28 cellular contexts compared by ENCODE assay signal in the genomic region with DNA sequence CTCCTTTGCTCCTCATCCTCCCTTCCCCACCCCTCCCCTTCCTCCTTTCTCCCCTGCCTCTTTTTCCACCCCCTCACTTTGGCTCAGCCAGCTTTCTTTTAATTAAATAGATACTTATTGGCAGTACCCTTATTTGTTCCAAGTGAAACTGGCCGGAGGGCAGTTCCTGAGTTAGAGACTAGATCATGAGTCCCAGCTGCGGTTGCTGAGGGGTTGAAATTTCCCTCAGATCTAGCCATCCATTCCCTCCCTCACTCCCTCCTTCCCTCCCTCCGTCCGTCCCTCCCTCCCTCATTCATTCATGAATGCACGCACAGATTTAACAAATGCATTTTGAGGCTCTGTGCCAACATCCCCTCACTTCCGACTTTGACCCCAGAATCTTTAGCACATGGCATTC.
"Had no signal": no experiment of that assay in that cellular context is flagged by ENCODE, and none has a peak within 500 bp of the region (broad histone marks: within the 10 kb centered on the region; RNA-seq: fewer than 3 reads in every experiment).

No MANE protein-coding gene starts in this region.

- H3K36me3 Mint-ChIP-seq: activated CD4-positive, alpha-beta memory T cell treated with anti-CD3 and anti-CD28 coated beads for 36 hours; activated naive CD4-positive, alpha-beta T cell treated with anti-CD3 and anti-CD28 coated beads, Interleukin-2, amount 10 ng/mL, durations not matched to agents 7 days and 5 days; activated naive CD4-positive, alpha-beta T cell treated with anti-CD3 and anti-CD28 coated beads, Interleukin-2, amount 50 U/mL, for 24 hours; activated naive CD8-positive, alpha-beta T cell; activated naive CD8-positive, alpha-beta T cell treated with anti-CD3 and anti-CD28 coated beads, Interleukin-2, amount 10 ng/mL, durations not matched to agents 7 days and 5 days; T-cell had no signal

- H3K27ac Mint-ChIP-seq: activated CD4-positive, alpha-beta memory T cell treated with anti-CD3 and anti-CD28 coated beads for 36 hours; activated CD4-positive, alpha-beta T cell treated with anti-CD3 and anti-CD28 coated beads, Interleukin-2, amount 10 ng/mL, durations not matched to agents 24 days and 14 days; activated CD8-positive, alpha-beta T cell treated with anti-CD3 and anti-CD28 coated beads for 36 hours; activated naive CD4-positive, alpha-beta T cell treated with anti-CD3 and anti-CD28 coated beads, Interleukin-2, amount 10 ng/mL, durations not matched to agents 7 days and 5 days; activated naive CD4-positive, alpha-beta T cell treated with anti-CD3 and anti-CD28 coated beads, Interleukin-2, amount 50 U/mL, for 24 hours; activated naive CD8-positive, alpha-beta T cell; activated naive CD8-positive, alpha-beta T cell treated with anti-CD3 and anti-CD28 coated beads, Interleukin-2, amount 10 ng/mL, durations not matched to agents 7 days and 5 days; activated naive CD8-positive, alpha-beta T cell treated with anti-CD3 and anti-CD28 coated beads, Interleukin-2, amount 50 U/mL, for 24 hours; activated T-cell treated with anti-CD3 and anti-CD28 coated beads, Interleukin-2, amount 50 U/mL, for 72 hours; activated T-helper 1 cell treated with anti-CD3 and anti-CD28 coated beads, Interleukin-12 subunit alpha, Interleukin-12 subunit beta, Interleukin-2, Interleukin-4 antibody, amounts not matched to agents 30 ng/mL and 10 ng/mL and 1 ng/mL, durations not matched to agents 14 hours and 24 hours and 36 hours; activated T-helper 17 cell treated with anti-CD3 and anti-CD28 coated beads, Interleukin-2, amount 50 U/mL, for 72 hours; T-cell; T-helper 17 cell; WTC11 had no signal

- H3K9me3 Mint-ChIP-seq: activated CD4-positive, alpha-beta memory T cell treated with anti-CD3 and anti-CD28 coated beads for 36 hours; activated CD8-positive, alpha-beta T cell treated with anti-CD3 and anti-CD28 coated beads for 36 hours; activated naive CD4-positive, alpha-beta T cell treated with anti-CD3 and anti-CD28 coated beads, Interleukin-2, amount 10 ng/mL, durations not matched to agents 7 days and 5 days; activated naive CD8-positive, alpha-beta T cell treated with anti-CD3 and anti-CD28 coated beads, Interleukin-2, amount 10 ng/mL, durations not matched to agents 7 days and 5 days; activated naive CD8-positive, alpha-beta T cell treated with anti-CD3 and anti-CD28 coated beads, Interleukin-2, amount 50 U/mL, for 24 hours; activated T-cell treated with anti-CD3 and anti-CD28 coated beads, Interleukin-2, amount 50 U/mL, for 4 hours; activated T-cell treated with anti-CD3 and anti-CD28 coated beads, Interleukin-2, amount 50 U/mL, for 72 hours had no signal

- DNase-seq: activated CD4-positive, alpha-beta T cell treated with anti-CD3 and anti-CD28 coated beads, Interleukin-2, amount 50 U/mL, for 4 hours; activated CD8-positive, alpha-beta memory T cell treated with anti-CD3 and anti-CD28 coated beads, Interleukin-2, amount 50 U/mL, for 4 hours; activated effector memory CD4-positive, alpha-beta T cell treated with Interleukin-2 at 50 U/mL for 16 hours; activated gamma-delta T cell; activated T-cell treated with anti-CD3 and anti-CD28 coated beads for 4 hours; activated T-cell treated with anti-CD3 and anti-CD28 coated beads, Interleukin-2, amount 50 U/mL, for 1 hour; activated T-cell treated with anti-CD3 and anti-CD28 coated beads, Interleukin-2, amount 50 U/mL, for 4 hours; amniotic stem cell; brain microvascular endothelial cell; central memory CD4-positive, alpha-beta T cell; T1000 had no signal

- H3K4me1 Mint-ChIP-seq: activated naive CD8-positive, alpha-beta T cell treated with anti-CD3 and anti-CD28 coated beads, Interleukin-2, amount 50 U/mL, for 24 hours; WTC11 had no signal

- H3K4me1 ChIP-seq: body of pancreas, breast epithelium had no signal

- H3K27me3 ChIP-seq: body of pancreas, brain microvascular endothelial cell, breast epithelium had no signal

- H3K9me3 ChIP-seq: body of pancreas, breast epithelium had no signal

- H3K4me3 Mint-ChIP-seq: activated CD4-positive, alpha-beta memory T cell treated with anti-CD3 and anti-CD28 coated beads for 36 hours; activated CD4-positive, alpha-beta T cell treated with anti-CD3 and anti-CD28 coated beads, Interleukin-2, amount 10 ng/mL, durations not matched to agents 24 days and 14 days; activated CD8-positive, alpha-beta T cell treated with anti-CD3 and anti-CD28 coated beads for 36 hours; activated naive CD4-positive, alpha-beta T cell treated with anti-CD3 and anti-CD28 coated beads, Interleukin-2, amount 10 ng/mL, durations not matched to agents 7 days and 5 days; activated naive CD4-positive, alpha-beta T cell treated with anti-CD3 and anti-CD28 coated beads, Interleukin-2, amount 50 U/mL, for 24 hours; activated naive CD8-positive, alpha-beta T cell; activated naive CD8-positive, alpha-beta T cell treated with anti-CD3 and anti-CD28 coated beads, Interleukin-2, amount 50 U/mL, for 24 hours; activated T-cell treated with anti-CD3 and anti-CD28 coated beads, Interleukin-2, amount 50 U/mL, for 4 hours; activated T-cell treated with anti-CD3 and anti-CD28 coated beads, Interleukin-2, amount 50 U/mL, for 72 hours; activated T-helper 1 cell treated with anti-CD3 and anti-CD28 coated beads, Interleukin-12 subunit alpha, Interleukin-12 subunit beta, Interleukin-2, Interleukin-4 antibody, amounts not matched to agents 30 ng/mL and 10 ng/mL and 1 ng/mL, durations not matched to agents 14 hours and 24 hours and 36 hours; activated T-helper 17 cell treated with anti-CD3 and anti-CD28 coated beads, Interleukin-2, amount 50 U/mL, for 72 hours; T-cell; T-helper 17 cell; WTC11 had no signal

- H3K4me3 ChIP-seq: body of pancreas had no signal

- H3K27ac ChIP-seq: body of pancreas, brain microvascular endothelial cell, WERI-Rb-1 had no signal

- H3K36me3 ChIP-seq: brain microvascular endothelial cell, breast epithelium, WERI-Rb-1 had no signal
